ENCODE assay signal across 1 cellular context in genomic region chr2:173028671-173029070, GRCh38.
TF ChIP-seq lines count a peak whose summit lies in the region.

No MANE protein-coding gene starts in this region.

TF ChIP-seq in HCT116, 20 proteins besides CTCF, POLR2A, EP300 and RAD21 (continued from another document):
- TF ChIP-seq MAX (IDR thresholded peaks at IDR 0.05) (no peak), ELF1 (IDR thresholded peaks at IDR 0.05; ENCODE audit: borderline replicate concordance, low read depth) (no peak), FOSL1 (IDR thresholded peaks at IDR 0.05; ENCODE audit: low read depth) (no peak), SP1 (IDR thresholded peaks at IDR 0.05; ENCODE audit: low read depth) (no peak), TCF7L2 (IDR thresholded peaks at IDR 0.05; ENCODE audit: borderline replicate concordance, extremely low read depth, insufficient read depth, insufficient read length) (no peak), CEBPB (IDR thresholded peaks at IDR 0.05; ENCODE audit: low read depth) (no peak), JUND (IDR thresholded peaks at IDR 0.05) (no peak), SIN3A (IDR thresholded peaks at IDR 0.05; ENCODE audit: low read depth) (no peak), ZNF274 (IDR thresholded peaks at IDR 0.05; ENCODE audit: low read depth, low read length) (no peak), ZFX (IDR thresholded peaks at IDR 0.05) (no peak), SRF (IDR thresholded peaks at IDR 0.05; ENCODE audit: low read depth) (no peak), EZH2 (IDR thresholded peaks at IDR 0.05) (no peak), REST (IDR thresholded peaks at IDR 0.05; ENCODE audit: low read depth) (no peak)
TF ChIP-seq in HCT116: peak in this region for 0.
